Comparison of ENCODE assay signal across 14 cellular contexts in the genomic region with DNA sequence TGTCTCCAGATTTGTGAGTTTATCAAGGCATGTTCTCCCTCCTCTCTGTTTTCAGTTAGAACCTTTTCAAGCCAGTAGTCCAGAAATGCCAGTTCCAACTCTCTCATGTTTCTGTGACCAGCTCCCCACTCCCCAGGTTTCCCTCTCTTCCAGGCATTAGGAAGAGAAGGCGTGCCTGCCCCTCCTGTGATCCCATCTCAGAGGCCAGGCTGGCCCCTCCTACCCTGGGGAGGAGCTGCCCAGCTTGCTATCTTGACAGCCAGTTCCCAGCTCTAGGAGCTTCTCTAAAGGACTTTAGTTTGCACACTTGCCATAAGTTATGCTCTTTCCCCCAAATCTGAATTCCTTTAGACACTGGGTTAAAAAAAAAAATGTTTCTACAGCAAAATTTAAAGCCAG. TPM values are rescaled to one million over a fixed set of nuclear protein-coding genes. Genes with fewer than 3 reads are reported as not detected.
DNase-seq lines count a peak whose midpoint lies in the region; ATAC-seq and TF ChIP-seq lines count a peak whose summit lies in the region.
"Had no signal": no experiment of that assay in that cellular context is flagged by ENCODE, and none has a peak within 500 bp of the region (broad histone marks: within the 10 kb centered on the region; RNA-seq: fewer than 3 reads in every experiment).

No MANE protein-coding gene starts in this region.

- no peak overlapping the region for H2AFZ ChIP-seq in PC-3 (ENCODE audit: low read length)

- H3K9ac ChIP-seq in PC-3 (ENCODE audit: low read length), result no peak overlapping the region

- DNase-seq in DMS 273 (lab: John Stamatoyannopoulos, UW; ENCODE audit: unreplicated experiment) (peak; percentile 20), DMS 273 treated with DMSO at 0.1 percent for 48 hours (lab: John Stamatoyannopoulos, UW) (no peak), PC-3 (no peak), fibroblast of the aortic adventitia (ENCODE audit: low read depth) (peak; percentile 14), Kasumi-1 (lab: John Stamatoyannopoulos, UW) (no peak), COLO829 (ENCODE audit: low spot score) (no peak)
- DNase-seq: activated naive CD8-positive, alpha-beta T cell treated with anti-CD3 and anti-CD28 coated beads for 36 hours; CD4-positive, alpha-beta T cell; sigmoid colon; stimulated activated naive CD4-positive, alpha-beta T cell had no signal

- H3K4me3 Mint-ChIP-seq in nephron, result no peak overlapping the region
- H3K4me3 Mint-ChIP-seq: activated naive CD8-positive, alpha-beta T cell treated with anti-CD3 and anti-CD28 coated beads for 36 hours; CD4-positive, alpha-beta T cell had no signal

- POLR2A ChIA-PET in PC-3 (lab: Charles Lee; ENCODE audit: unreplicated experiment), result interaction anchor here (0.6 kb wide), 1 partner anchor 88 kb away, joined by 4 read pairs; no protein-coding TSS in a partner anchor

- H3K9me3 Mint-ChIP-seq in nephron, result no peaks in the 10 kb centered on the region
- H3K9me3 Mint-ChIP-seq: activated naive CD8-positive, alpha-beta T cell treated with anti-CD3 and anti-CD28 coated beads for 36 hours; CD4-positive, alpha-beta T cell had no signal

- H3K36me3 Mint-ChIP-seq in nephron (ENCODE audit: low read depth), result peaks cover 75% of the 10 kb centered on the region

- H4K20me1 ChIP-seq in PC-3 (ENCODE audit: low read length), result no peaks in the 10 kb centered on the region

- H3K27ac ChIP-seq in PC-3 (ENCODE audit: low read length), result no peak overlapping the region
- H3K27ac ChIP-seq: heart left ventricle, sigmoid colon, VCaP had no signal

- intact Hi-C loops in PC-3 (cut with micrococcal nuclease), result no loop called here

- H3K79me2 ChIP-seq in PC-3 (ENCODE audit: low read length), result no peaks in the 10 kb centered on the region

- CTCF ChIA-PET in PC-3 (lab: Charles Lee), result no interaction called here

- no peaks in the 10 kb centered on the region for H3F3A ChIP-seq in PC-3 (ENCODE audit: low read length, unreplicated experiment)

- TF ChIP-seq CTCF in PC-3 (conservative IDR thresholded peaks at IDR 0.05; ENCODE audit: low read depth, low read length) (no peak), fibroblast of the aortic adventitia (IDR thresholded peaks at IDR 0.05; ENCODE audit: insufficient read depth, low read length) (no peak), nephron (IDR thresholded peaks at IDR 0.05; ENCODE audit: unreplicated experiment in 3 of 3) (no peak)

- BruUV-seq in PC-3 (replicated peaks; lab: Mats Ljungman, UMichigan), result no TSS peak

- peaks cover 28% of the 10 kb centered on the region for H3K36me3 ChIP-seq in PC-3 (ENCODE audit: low read depth, low read length)

- peaks cover 7% of the 10 kb centered on the region for H3K4me1 Mint-ChIP-seq in nephron
- H3K4me1 Mint-ChIP-seq: activated naive CD8-positive, alpha-beta T cell treated with anti-CD3 and anti-CD28 coated beads for 36 hours had no signal

- peak overlapping the region in 2 of 3 experiments; percentile 16 to 21 for H3K27ac Mint-ChIP-seq in nephron
- H3K27ac Mint-ChIP-seq: activated naive CD8-positive, alpha-beta T cell treated with anti-CD3 and anti-CD28 coated beads for 36 hours; CD4-positive, alpha-beta T cell had no signal

- H3K27me3 ChIP-seq in PC-3 (ENCODE audit: low read length), result no peaks in the 10 kb centered on the region
- H3K27me3 ChIP-seq: heart left ventricle, sigmoid colon had no signal

- H3K4me2 ChIP-seq in PC-3 (ENCODE audit: low read length), result no peak overlapping the region

- no peak overlapping the region for H3K4me3 ChIP-seq in PC-3 (ENCODE audit: low read length)
- no peak overlapping the region for H3K4me3 ChIP-seq in fibroblast of the aortic adventitia (ENCODE audit: low read depth, low read length)
- H3K4me3 ChIP-seq: heart left ventricle, sigmoid colon had no signal

- H3K9me2 ChIP-seq in PC-3 (replicated peaks; ENCODE audit: low read length), result no peaks in the 10 kb centered on the region

- ATAC-seq in PC-3 (0 out of 2 replicates have a peak, but pooled peaks have one; percentile 19), HG03342 (IDR thresholded peaks at IDR 0.05; ENCODE audit: unreplicated experiment) (no peak)

- no peaks in the 10 kb centered on the region for H3K4me1 ChIP-seq in PC-3 (ENCODE audit: insufficient read depth, low read length)
- H3K4me1 ChIP-seq: sigmoid colon had no signal

- no peaks in the 10 kb centered on the region for H3K9me3 ChIP-seq in PC-3 (ENCODE audit: low read length)
- H3K9me3 ChIP-seq: heart left ventricle, sigmoid colon had no signal

- H3K27me3 Mint-ChIP-seq in nephron (ENCODE audit: low read depth), result no peaks in the 10 kb centered on the region
- H3K27me3 Mint-ChIP-seq: activated naive CD8-positive, alpha-beta T cell treated with anti-CD3 and anti-CD28 coated beads for 36 hours; CD4-positive, alpha-beta T cell had no signal

RNA-seq across cellular contexts. Expression of a gene that starts 8.9 kb away (rescaled TPM):
- total RNA-seq in PC-3 (2014; rRNA removed) (87.1 and 89.8 TPM in 2 replicates), fibroblast of the aortic adventitia (ENCODE audit: low replicate concordance) (24.0 and 33.2 TPM in 2 replicates)

RNA-seq across cellular contexts. Expression of a gene that starts 55.1 kb away (rescaled TPM):
- total RNA-seq in PC-3 (2014; rRNA removed), result 22.2 and 31.3 TPM in 2 replicates
- 26.0 and 35.4 TPM in 2 replicates for total RNA-seq in fibroblast of the aortic adventitia (ENCODE audit: low replicate concordance)

RNA-seq across cellular contexts. Expression of a gene that starts 55.2 kb away (rescaled TPM):
- 35.5 and 41.8 TPM in 2 replicates for total RNA-seq in PC-3 (2014; rRNA removed)
- total RNA-seq in fibroblast of the aortic adventitia (ENCODE audit: low replicate concordance), result 12.8 and 43.1 TPM in 2 replicates

Comparison
In these comparisons a context has a peak if more than half of its experiments do, and no peak if none do; other contexts are left out.
1. DNase-seq: peak in DMS 273 (single experiment) and fibroblast of the aortic adventitia (single experiment); none in DMS 273 treated with DMSO at 0.1 percent for 48 hours (single experiment), PC-3 (single experiment), Kasumi-1 (0 of 2) and COLO829 (single experiment).